In genomic region chr1:160025314-160025713, GRCh38 we compare ENCODE assay signal across 33 cellular contexts. TPM values are rescaled to one million over a fixed set of nuclear protein-coding genes. Genes with fewer than 3 reads are reported as not detected.
"Had no signal": no experiment of that assay in that cellular context is flagged by ENCODE, and none has a peak within 500 bp of the region (broad histone marks: within the 10 kb centered on the region; RNA-seq: fewer than 3 reads in every experiment).

No MANE protein-coding gene starts in this region.

- H3K27ac Mint-ChIP-seq: activated CD4-positive, alpha-beta T cell treated with anti-CD3 and anti-CD28 coated beads, Interleukin-2, amount 10 ng/mL, durations not matched to agents 24 days and 14 days; activated CD8-positive, alpha-beta T cell treated with anti-CD3 and anti-CD28 coated beads for 36 hours; activated naive CD8-positive, alpha-beta T cell treated with anti-CD3 and anti-CD28 coated beads for 36 hours; activated T-cell treated with anti-CD3 and anti-CD28 coated beads, Interleukin-2, amount 50 U/mL, for 72 hours; activated T-helper 17 cell treated with anti-CD3 and anti-CD28 coated beads, Interleukin-2, amount 50 U/mL, for 72 hours had no signal

- ATAC-seq: activated CD8-positive, alpha-beta T cell treated with anti-CD3 and anti-CD28 coated beads for 36 hours; activated T-cell treated with anti-CD3 and anti-CD28 coated beads, Interleukin-2, amount 50 U/mL, for 72 hours; activated T-helper 17 cell treated with anti-CD3 and anti-CD28 coated beads, Interleukin-2, amount 50 U/mL, for 72 hours had no signal

- H3K27me3 Mint-ChIP-seq: activated CD8-positive, alpha-beta T cell treated with anti-CD3 and anti-CD28 coated beads for 36 hours; activated naive CD8-positive, alpha-beta T cell treated with anti-CD3 and anti-CD28 coated beads for 36 hours; activated T-helper 17 cell treated with anti-CD3 and anti-CD28 coated beads, Interleukin-2, amount 50 U/mL, for 72 hours had no signal

- DNase-seq: activated CD4-positive, alpha-beta T cell treated with anti-CD3 and anti-CD28 coated beads, Interleukin-2, amount 10 ng/mL, durations not matched to agents 24 days and 14 days; activated CD4-positive, alpha-beta T cell treated with anti-CD3 and anti-CD28 coated beads, Interleukin-2, amount 50 U/mL, for 4 hours; activated CD8-positive, alpha-beta T cell treated with anti-CD3 and anti-CD28 coated beads for 36 hours; activated effector memory CD4-positive, alpha-beta T cell treated with anti-CD3 and anti-CD28 coated beads, Interleukin-2, amount 50 U/mL, for 16 hours; activated naive CD4-positive, alpha-beta T cell; activated naive CD4-positive, alpha-beta T cell treated with anti-CD3 and anti-CD28 coated beads, Interleukin-2, amount 50 U/mL, for 16 hours; activated naive CD8-positive, alpha-beta T cell treated with anti-CD3 and anti-CD28 coated beads for 36 hours; activated T-cell treated with anti-CD3 and anti-CD28 coated beads, Interleukin-2, amount 50 U/mL, for 1 hour; activated T-cell treated with anti-CD3 and anti-CD28 coated beads, Interleukin-2, amount 50 U/mL, for 72 hours; MM.1S; MV-4-11; NCI-H1092; NCI-H1436 treated with DMSO at 0.1 percent for 48 hours; NCI-H1694 treated with DMSO at 0.1 percent for 48 hours; NCI-H2029 treated with DMSO at 0.1 percent for 48 hours; NCI-H2107; NCI-H2171; NCI-H510A; NCI-H526; NCI-H774; OCI-M1; Right ventricle myocardium superior; SJCRH30; T1000 had no signal

- H3K27ac ChIP-seq: ascending aorta, cardiac muscle cell, KMS-11, SJCRH30, SK-N-MC had no signal

- H3K4me3 Mint-ChIP-seq: activated CD4-positive, alpha-beta T cell treated with anti-CD3 and anti-CD28 coated beads, Interleukin-2, amount 10 ng/mL, durations not matched to agents 24 days and 14 days; activated CD8-positive, alpha-beta T cell treated with anti-CD3 and anti-CD28 coated beads for 36 hours; activated naive CD8-positive, alpha-beta T cell treated with anti-CD3 and anti-CD28 coated beads for 36 hours; activated T-cell treated with anti-CD3 and anti-CD28 coated beads, Interleukin-2, amount 50 U/mL, for 72 hours; activated T-helper 17 cell treated with anti-CD3 and anti-CD28 coated beads, Interleukin-2, amount 50 U/mL, for 72 hours had no signal

- H3K9me3 Mint-ChIP-seq: activated CD4-positive, alpha-beta T cell treated with anti-CD3 and anti-CD28 coated beads, Interleukin-2, amount 10 ng/mL, durations not matched to agents 24 days and 14 days; activated CD8-positive, alpha-beta T cell treated with anti-CD3 and anti-CD28 coated beads for 36 hours; activated naive CD8-positive, alpha-beta T cell treated with anti-CD3 and anti-CD28 coated beads for 36 hours; activated T-cell treated with anti-CD3 and anti-CD28 coated beads, Interleukin-2, amount 50 U/mL, for 72 hours; activated T-helper 17 cell treated with anti-CD3 and anti-CD28 coated beads, Interleukin-2, amount 50 U/mL, for 72 hours had no signal

RNA-seq across cellular contexts. Expression of gene KCNJ10, which starts 44.6 kb away (rescaled TPM):
- total RNA-seq: activated CD4-positive, alpha-beta T cell treated with anti-CD3 and anti-CD28 coated beads, Interleukin-2, amount 10 ng/mL, durations not matched to agents 24 days and 14 days; activated CD8-positive, alpha-beta memory T cell treated with anti-CD3 and anti-CD28 coated beads for 36 hours; activated naive CD8-positive, alpha-beta T cell treated with anti-CD3 and anti-CD28 coated beads for 36 hours; activated T-helper 17 cell treated with anti-CD3 and anti-CD28 coated beads, Interleukin-2, amount 50 U/mL, for 72 hours; ascending aorta; LHCN-M2; T-helper 1 cell treated with Interleukin-12 subunit alpha and Interleukin-12 subunit beta and Interleukin-4 antibody, amounts not matched to agents 30 ng/mL and 1 ng/mL, for 36 hours; T-helper 2 cell treated with Interferon-gamma antibody and Interleukin-4, amounts not matched to agents 100 ng/mL and 5 ng/mL, for 36 hours had no signal

RNA-seq across cellular contexts. Expression of gene KCNJ9, which starts 56.0 kb away (rescaled TPM):
- total RNA-seq: activated CD4-positive, alpha-beta T cell treated with anti-CD3 and anti-CD28 coated beads, Interleukin-2, amount 10 ng/mL, durations not matched to agents 24 days and 14 days; activated CD8-positive, alpha-beta memory T cell treated with anti-CD3 and anti-CD28 coated beads for 36 hours; activated CD8-positive, alpha-beta T cell treated with anti-CD3 and anti-CD28 coated beads for 36 hours; LHCN-M2; Right ventricle myocardium superior; SJCRH30; T-helper 1 cell treated with Interleukin-12 subunit alpha and Interleukin-12 subunit beta and Interleukin-4 antibody, amounts not matched to agents 30 ng/mL and 1 ng/mL, for 36 hours; T-helper 2 cell treated with Interferon-gamma antibody and Interleukin-4, amounts not matched to agents 100 ng/mL and 5 ng/mL, for 36 hours had no signal
